In the genomic region with DNA sequence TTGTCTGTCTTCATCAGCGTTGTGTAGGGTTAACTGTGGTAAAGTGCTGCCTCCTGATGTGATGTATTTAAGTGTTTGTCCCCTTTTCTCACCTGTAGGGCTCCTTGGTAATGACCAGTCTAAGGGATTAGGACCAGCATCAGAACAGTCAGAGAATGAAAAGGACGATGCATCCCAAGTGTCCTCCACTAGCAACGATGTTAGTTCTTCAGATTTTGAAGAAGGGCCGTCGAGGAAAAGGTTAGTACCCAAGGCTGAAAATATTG, we compare ENCODE assay signal across 1 cellular context.
TF ChIP-seq lines count a peak whose summit lies in the region.

No MANE protein-coding gene starts in this region.

TF ChIP-seq in WTC11, 78 proteins besides CTCF, POLR2A, EP300 and RAD21 (continued from another document):
- TF ChIP-seq, protein P1, sequence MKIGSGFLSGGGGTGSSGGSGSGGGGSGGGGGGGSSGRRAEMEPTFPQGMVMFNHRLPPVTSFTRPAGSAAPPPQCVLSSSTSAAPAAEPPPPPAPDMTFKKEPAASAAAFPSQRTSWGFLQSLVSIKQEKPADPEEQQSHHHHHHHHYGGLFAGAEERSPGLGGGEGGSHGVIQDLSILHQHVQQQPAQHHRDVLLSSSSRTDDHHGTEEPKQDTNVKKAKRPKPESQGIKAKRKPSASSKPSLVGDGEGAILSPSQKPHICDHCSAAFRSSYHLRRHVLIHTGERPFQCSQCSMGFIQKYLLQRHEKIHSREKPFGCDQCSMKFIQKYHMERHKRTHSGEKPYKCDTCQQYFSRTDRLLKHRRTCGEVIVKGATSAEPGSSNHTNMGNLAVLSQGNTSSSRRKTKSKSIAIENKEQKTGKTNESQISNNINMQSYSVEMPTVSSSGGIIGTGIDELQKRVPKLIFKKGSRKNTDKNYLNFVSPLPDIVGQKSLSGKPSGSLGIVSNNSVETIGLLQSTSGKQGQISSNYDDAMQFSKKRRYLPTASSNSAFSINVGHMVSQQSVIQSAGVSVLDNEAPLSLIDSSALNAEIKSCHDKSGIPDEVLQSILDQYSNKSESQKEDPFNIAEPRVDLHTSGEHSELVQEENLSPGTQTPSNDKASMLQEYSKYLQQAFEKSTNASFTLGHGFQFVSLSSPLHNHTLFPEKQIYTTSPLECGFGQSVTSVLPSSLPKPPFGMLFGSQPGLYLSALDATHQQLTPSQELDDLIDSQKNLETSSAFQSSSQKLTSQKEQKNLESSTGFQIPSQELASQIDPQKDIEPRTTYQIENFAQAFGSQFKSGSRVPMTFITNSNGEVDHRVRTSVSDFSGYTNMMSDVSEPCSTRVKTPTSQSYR (CRISPR knock-in tag; IDR thresholded peaks at IDR 0.05) = no peak
- TF ChIP-seq, protein P2, sequence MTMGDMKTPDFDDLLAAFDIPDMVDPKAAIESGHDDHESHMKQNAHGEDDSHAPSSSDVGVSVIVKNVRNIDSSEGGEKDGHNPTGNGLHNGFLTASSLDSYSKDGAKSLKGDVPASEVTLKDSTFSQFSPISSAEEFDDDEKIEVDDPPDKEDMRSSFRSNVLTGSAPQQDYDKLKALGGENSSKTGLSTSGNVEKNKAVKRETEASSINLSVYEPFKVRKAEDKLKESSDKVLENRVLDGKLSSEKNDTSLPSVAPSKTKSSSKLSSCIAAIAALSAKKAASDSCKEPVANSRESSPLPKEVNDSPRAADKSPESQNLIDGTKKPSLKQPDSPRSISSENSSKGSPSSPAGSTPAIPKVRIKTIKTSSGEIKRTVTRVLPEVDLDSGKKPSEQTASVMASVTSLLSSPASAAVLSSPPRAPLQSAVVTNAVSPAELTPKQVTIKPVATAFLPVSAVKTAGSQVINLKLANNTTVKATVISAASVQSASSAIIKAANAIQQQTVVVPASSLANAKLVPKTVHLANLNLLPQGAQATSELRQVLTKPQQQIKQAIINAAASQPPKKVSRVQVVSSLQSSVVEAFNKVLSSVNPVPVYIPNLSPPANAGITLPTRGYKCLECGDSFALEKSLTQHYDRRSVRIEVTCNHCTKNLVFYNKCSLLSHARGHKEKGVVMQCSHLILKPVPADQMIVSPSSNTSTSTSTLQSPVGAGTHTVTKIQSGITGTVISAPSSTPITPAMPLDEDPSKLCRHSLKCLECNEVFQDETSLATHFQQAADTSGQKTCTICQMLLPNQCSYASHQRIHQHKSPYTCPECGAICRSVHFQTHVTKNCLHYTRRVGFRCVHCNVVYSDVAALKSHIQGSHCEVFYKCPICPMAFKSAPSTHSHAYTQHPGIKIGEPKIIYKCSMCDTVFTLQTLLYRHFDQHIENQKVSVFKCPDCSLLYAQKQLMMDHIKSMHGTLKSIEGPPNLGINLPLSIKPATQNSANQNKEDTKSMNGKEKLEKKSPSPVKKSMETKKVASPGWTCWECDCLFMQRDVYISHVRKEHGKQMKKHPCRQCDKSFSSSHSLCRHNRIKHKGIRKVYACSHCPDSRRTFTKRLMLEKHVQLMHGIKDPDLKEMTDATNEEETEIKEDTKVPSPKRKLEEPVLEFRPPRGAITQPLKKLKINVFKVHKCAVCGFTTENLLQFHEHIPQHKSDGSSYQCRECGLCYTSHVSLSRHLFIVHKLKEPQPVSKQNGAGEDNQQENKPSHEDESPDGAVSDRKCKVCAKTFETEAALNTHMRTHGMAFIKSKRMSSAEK (CRISPR knock-in tag; IDR thresholded peaks at IDR 0.05; ENCODE audit: borderline replicate concordance) = no peak
